4 cellular contexts compared by ENCODE assay signal in the genomic region with DNA sequence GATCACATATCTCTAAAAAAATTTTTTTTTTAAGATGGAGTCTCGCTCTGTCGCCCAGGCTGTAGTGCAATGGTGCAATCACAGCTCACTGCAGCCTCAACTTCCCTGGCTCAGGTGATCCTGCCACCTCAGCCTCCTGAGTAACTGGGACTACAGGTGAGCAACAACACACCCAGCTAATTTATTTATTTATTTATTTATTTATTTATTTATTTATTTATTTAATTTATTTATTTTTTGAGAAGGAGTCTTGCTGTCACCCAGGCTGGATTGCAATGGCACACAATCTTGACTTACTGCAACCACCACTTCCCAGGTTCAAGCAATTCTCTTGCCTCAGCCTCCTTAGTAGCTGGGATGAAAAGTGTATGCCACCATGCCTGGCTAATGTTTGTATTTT.
DNase-seq lines count a peak whose midpoint lies in the region; ATAC-seq, FAIRE-seq and TF ChIP-seq lines count a peak whose summit lies in the region.
"Not testable (repeated sequence)": the region's sequence is repeated elsewhere in the genome, so short reads cannot be mapped to it uniquely, and the experiment has no call there.

No MANE protein-coding gene starts in this region.

- not testable (repeated sequence) for DNase-seq in A549 (ENCODE audit: low read depth in 1 of 2, low spot score in 1 of 2)
- DNase-seq in activated CD4-positive, alpha-beta T cell treated with anti-CD3 and anti-CD28 coated beads, Interleukin-2, amount 10 ng/mL, durations not matched to agents 24 days and 14 days = peak; percentile 8
- peak; percentile 14 for DNase-seq in mesenteric fat pad (ENCODE audit: low spot score)

- H3K27ac ChIP-seq in A549; HEK293 (ENCODE audit: extremely low read depth, low read depth, low read length): not testable (repeated sequence)

- CTCF ChIA-PET in A549 (lab: Yijun Ruan, JAX) = not testable (repeated sequence)
- CTCF ChIA-PET in HEK293 (lab: Yijun Ruan, JAX) = interaction anchor here (0.6 kb wide), 1 partner anchor 426 kb away, joined by 3 read pairs; no protein-coding TSS in a partner anchor

- intact Hi-C loops in activated CD4-positive, alpha-beta T cell treated with anti-CD3 and anti-CD28 coated beads, Interleukin-2, amount 10 ng/mL, durations not matched to agents 24 days and 14 days (cut with micrococcal nuclease) = not testable (repeated sequence)

- H3K4me2 ChIP-seq in A549 = not testable (repeated sequence)

- not testable (repeated sequence) for TF ChIP-seq CTCF in A549 (IDR thresholded peaks at IDR 0.05); HEK293 (tag by site-specific recombination; IDR thresholded peaks at IDR 0.05)

- 7% methylated on average over 2 of the region's 2 CpGs for WGBS in A549 (ENCODE audit: missing lambda C conversion rate)

- H3K9me3 Mint-ChIP-seq in activated CD4-positive, alpha-beta T cell treated with anti-CD3 and anti-CD28 coated beads, Interleukin-2, amount 10 ng/mL, durations not matched to agents 24 days and 14 days = peaks cover 23% of the 10 kb centered on the region

- FAIRE-seq in A549 (lab: Jason Lieb, UNC) = not testable (repeated sequence)

- not testable (repeated sequence) for TF ChIP-seq POLR2A in A549 (IDR thresholded peaks at IDR 0.05; ENCODE audit: low read length)

- ATAC-seq in A549 = not testable (repeated sequence)

- not testable (repeated sequence) for H3K4me1 Mint-ChIP-seq in activated CD4-positive, alpha-beta T cell treated with anti-CD3 and anti-CD28 coated beads, Interleukin-2, amount 10 ng/mL, durations not matched to agents 24 days and 14 days

- not testable (repeated sequence) for TF ChIP-seq EP300 in A549 (IDR thresholded peaks at IDR 0.05)

- H3K36me3 ChIP-seq in HEK293 (ENCODE audit: control insufficient read depth in 2 of 2, insufficient read depth in 1 of 2, low read length in 2 of 2) = not testable (repeated sequence)

- H3K27ac Mint-ChIP-seq in activated CD4-positive, alpha-beta T cell treated with anti-CD3 and anti-CD28 coated beads, Interleukin-2, amount 10 ng/mL, durations not matched to agents 24 days and 14 days = not testable (repeated sequence)

- not testable (repeated sequence) for H3K4me3 Mint-ChIP-seq in activated CD4-positive, alpha-beta T cell treated with anti-CD3 and anti-CD28 coated beads, Interleukin-2, amount 10 ng/mL, durations not matched to agents 24 days and 14 days

- not testable (repeated sequence) for H3K4me1 ChIP-seq in A549; HEK293 (ENCODE audit: control insufficient read depth, insufficient read depth, low read length)

- not testable (repeated sequence) for H3K9me3 ChIP-seq in A549; HEK293 (ENCODE audit: control insufficient read depth, insufficient read depth, low read depth, low read length)

- not testable (repeated sequence) for H3K4me3 ChIP-seq in A549; HEK293 (ENCODE audit: low read depth, low read length)

- not testable (repeated sequence) for TF ChIP-seq RAD21 in A549 (conservative IDR thresholded peaks at IDR 0.05 in 1 of 2, IDR thresholded peaks at IDR 0.05 in 1 of 2)

- H3K27me3 Mint-ChIP-seq in activated CD4-positive, alpha-beta T cell treated with anti-CD3 and anti-CD28 coated beads, Interleukin-2, amount 10 ng/mL, durations not matched to agents 24 days and 14 days = not testable (repeated sequence)

- POLR2A ChIA-PET in A549 (lab: Yijun Ruan, JAX); HEK293 (lab: Yijun Ruan, JAX): not testable (repeated sequence)

- H3K36me3 Mint-ChIP-seq in activated CD4-positive, alpha-beta T cell treated with anti-CD3 and anti-CD28 coated beads, Interleukin-2, amount 10 ng/mL, durations not matched to agents 24 days and 14 days (ENCODE audit: low read depth) = not testable (repeated sequence)

TF ChIP-seq in A549, 52 proteins besides CTCF, POLR2A, EP300 and RAD21:
- TF ChIP-seq ZC3H11A (IDR thresholded peaks at IDR 0.05) = peak; percentile 43
TF ChIP-seq in A549: peak in this region for 1; not testable (repeated sequence) for 51.

TF ChIP-seq in HEK293, 187 proteins besides CTCF, POLR2A, EP300 and RAD21:
- peak; percentile 19; the same call in 1 of the 2 replicates for TF ChIP-seq ZNF140 (tag by site-specific recombination; IDR thresholded peaks at IDR 0.05)
- peak; percentile 30; the same call in 1 of the 2 replicates for TF ChIP-seq ZNF623 (tag by site-specific recombination; IDR thresholded peaks at IDR 0.05)
- TF ChIP-seq, protein P1, sequence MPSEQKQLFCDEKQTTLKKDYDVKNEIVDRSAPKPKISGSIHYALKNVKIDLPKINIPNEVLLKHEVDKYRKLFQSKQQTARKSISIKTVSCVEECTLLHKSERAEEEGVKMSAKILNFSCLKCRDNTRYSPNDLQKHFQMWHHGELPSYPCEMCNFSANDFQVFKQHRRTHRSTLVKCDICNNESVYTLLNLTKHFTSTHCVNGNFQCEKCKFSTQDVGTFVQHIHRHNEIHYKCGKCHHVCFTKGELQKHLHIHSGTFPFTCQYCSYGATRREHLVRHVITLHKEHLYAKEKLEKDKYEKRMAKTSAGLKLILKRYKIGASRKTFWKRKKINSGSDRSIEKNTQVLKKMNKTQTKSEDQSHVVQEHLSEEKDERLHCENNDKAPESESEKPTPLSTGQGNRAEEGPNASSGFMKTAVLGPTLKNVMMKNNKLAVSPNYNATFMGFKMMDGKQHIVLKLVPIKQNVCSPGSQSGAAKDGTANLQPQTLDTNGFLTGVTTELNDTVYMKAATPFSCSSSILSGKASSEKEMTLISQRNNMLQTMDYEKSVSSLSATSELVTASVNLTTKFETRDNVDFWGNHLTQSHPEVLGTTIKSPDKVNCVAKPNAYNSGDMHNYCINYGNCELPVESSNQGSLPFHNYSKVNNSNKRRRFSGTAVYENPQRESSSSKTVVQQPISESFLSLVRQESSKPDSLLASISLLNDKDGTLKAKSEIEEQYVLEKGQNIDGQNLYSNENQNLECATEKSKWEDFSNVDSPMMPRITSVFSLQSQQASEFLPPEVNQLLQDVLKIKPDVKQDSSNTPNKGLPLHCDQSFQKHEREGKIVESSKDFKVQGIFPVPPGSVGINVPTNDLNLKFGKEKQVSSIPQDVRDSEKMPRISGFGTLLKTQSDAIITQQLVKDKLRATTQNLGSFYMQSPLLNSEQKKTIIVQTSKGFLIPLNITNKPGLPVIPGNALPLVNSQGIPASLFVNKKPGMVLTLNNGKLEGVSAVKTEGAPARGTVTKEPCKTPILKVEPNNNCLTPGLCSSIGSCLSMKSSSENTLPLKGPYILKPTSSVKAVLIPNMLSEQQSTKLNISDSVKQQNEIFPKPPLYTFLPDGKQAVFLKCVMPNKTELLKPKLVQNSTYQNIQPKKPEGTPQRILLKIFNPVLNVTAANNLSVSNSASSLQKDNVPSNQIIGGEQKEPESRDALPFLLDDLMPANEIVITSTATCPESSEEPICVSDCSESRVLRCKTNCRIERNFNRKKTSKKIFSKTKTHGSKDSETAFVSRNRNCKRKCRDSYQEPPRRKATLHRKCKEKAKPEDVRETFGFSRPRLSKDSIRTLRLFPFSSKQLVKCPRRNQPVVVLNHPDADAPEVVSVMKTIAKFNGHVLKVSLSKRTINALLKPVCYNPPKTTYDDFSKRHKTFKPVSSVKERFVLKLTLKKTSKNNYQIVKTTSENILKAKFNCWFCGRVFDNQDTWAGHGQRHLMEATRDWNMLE (tag by site-specific recombination; conservative IDR thresholded peaks at IDR 0.05; ENCODE audit: low read depth) = peak; percentile 70
- TF ChIP-seq ZNF654 (tag by site-specific recombination; IDR thresholded peaks at IDR 0.05; ENCODE audit: low read depth) = 0 out of 2 replicates have a peak, but pooled peaks have one; percentile 8
- peak; percentile 76; the same call in 1 of the 2 replicates for TF ChIP-seq ZNF394 (tag by site-specific recombination; IDR thresholded peaks at IDR 0.05; ENCODE audit: borderline replicate concordance)
- TF ChIP-seq ZBTB8A (tag by site-specific recombination; IDR thresholded peaks at IDR 0.05) = peak; percentile 33; the same call in 1 of the 2 replicates
- peak; percentile 59 for TF ChIP-seq ZNF426 (tag by site-specific recombination; IDR thresholded peaks at IDR 0.05)
- TF ChIP-seq ZNF555 (tag by site-specific recombination; conservative IDR thresholded peaks at IDR 0.05) = peak; percentile 50
- TF ChIP-seq ZNF202 (tag by site-specific recombination; IDR thresholded peaks at IDR 0.05; ENCODE audit: borderline replicate concordance) = peak; percentile 21; the same call in 1 of the 2 replicates
